ENCODE assay signal across 8 cellular contexts in genomic region chr16:4263504-4264436, GRCh38. TPM values are rescaled to one million over a fixed set of nuclear protein-coding genes. Genes with fewer than 3 reads are reported as not detected.
DNase-seq lines count a peak whose midpoint lies in the region; ATAC-seq and TF ChIP-seq lines count a peak whose summit lies in the region.

No MANE protein-coding gene starts in this region.

- no peaks in the 10 kb centered on the region for H3K4me1 ChIP-seq in DND-41 (ENCODE audit: insufficient read depth, low read length)
- H3K4me1 ChIP-seq in PC-3 (ENCODE audit: insufficient read depth, low read length), result no peaks in the 10 kb centered on the region
- H3K4me1 ChIP-seq in fibroblast of lung (ENCODE audit: control insufficient read depth, extremely low read depth, insufficient read depth, low read length), result peaks cover 13% of the 10 kb centered on the region

- no peaks in the 10 kb centered on the region for H3K27me3 ChIP-seq in DND-41 (ENCODE audit: insufficient read depth, low read length, poor library complexity)
- no peaks in the 10 kb centered on the region for H3K27me3 ChIP-seq in PC-3 (ENCODE audit: low read length)
- no peaks in the 10 kb centered on the region for H3K27me3 ChIP-seq in fibroblast of lung (ENCODE audit: control insufficient read depth, insufficient read depth, low read length)

- H3K27ac ChIP-seq in DND-41 (ENCODE audit: low read length) (no peak overlapping the region), PC-3 (ENCODE audit: low read length) (no peak overlapping the region), fibroblast of lung (ENCODE audit: insufficient read depth, low read length) (peak overlapping the region; percentile 79)

- CTCF ChIA-PET in PC-3 (lab: Charles Lee), result no interaction called here

- DNase-seq in DND-41 (no peak), PC-3 (no peak), fibroblast of lung (ENCODE audit: low read depth in 2 of 2) (peak; percentile 11 to 98), posterior vena cava (ENCODE audit: low spot score) (peak; percentile 92)

- H3K4me3 ChIP-seq in DND-41 (ENCODE audit: low read depth in 1 of 2, low read length in 2 of 2) (no peak overlapping the region), PC-3 (ENCODE audit: low read length) (no peak overlapping the region), fibroblast of lung (replicated peaks in 1 of 4; ENCODE audit: control extremely low read depth in 1 of 4, insufficient read depth in 1 of 4, low read depth in 3 of 4, low read length in 4 of 4) (peak overlapping the region in 1 of 4 experiments; percentile 28)

- H3K4me2 ChIP-seq in DND-41 (ENCODE audit: insufficient read depth, low read length) (no peak overlapping the region), PC-3 (ENCODE audit: low read length) (no peak overlapping the region), fibroblast of lung (ENCODE audit: extremely low read depth, insufficient read depth, low read length) (peak overlapping the region; percentile 80)

- H3K9ac ChIP-seq in DND-41 (ENCODE audit: low read depth, low read length) (no peak overlapping the region), PC-3 (ENCODE audit: low read length) (no peak overlapping the region), fibroblast of lung (ENCODE audit: insufficient read depth, low read length) (peak overlapping the region; percentile 48)

- peaks cover 67% of the 10 kb centered on the region for H3K36me3 ChIP-seq in DND-41 (ENCODE audit: insufficient read depth, low read length)
- H3K36me3 ChIP-seq in PC-3 (ENCODE audit: low read depth, low read length), result peaks cover 11% of the 10 kb centered on the region; the same call in 1 of the 2 replicates
- peaks cover 10% of the 10 kb centered on the region for H3K36me3 ChIP-seq in fibroblast of lung (ENCODE audit: control insufficient read depth, insufficient read depth, low read length)

- peaks cover 71% of the 10 kb centered on the region for H4K20me1 ChIP-seq in DND-41 (ENCODE audit: insufficient read depth, low read length)
- H4K20me1 ChIP-seq in PC-3 (ENCODE audit: low read length), result peaks cover 5% of the 10 kb centered on the region; the same call in 1 of the 2 replicates
- H4K20me1 ChIP-seq in fibroblast of lung (ENCODE audit: control insufficient read depth, extremely low read depth, insufficient read depth, low read length), result no peaks in the 10 kb centered on the region

- H3F3A ChIP-seq in PC-3 (ENCODE audit: low read length, unreplicated experiment), result no peaks in the 10 kb centered on the region

- TF ChIP-seq CTCF in DND-41 (IDR thresholded peaks at IDR 0.05; ENCODE audit: borderline replicate concordance, extremely low read depth, low read length, poor library complexity, severe bottlenecking) (no peak), PC-3 (conservative IDR thresholded peaks at IDR 0.05; ENCODE audit: low read depth, low read length) (no peak), fibroblast of lung (conservative IDR thresholded peaks at IDR 0.05 in 1 of 2, IDR thresholded peaks at IDR 0.05 in 1 of 2; ENCODE audit: low read depth in 1 of 2, low read length in 2 of 2) (no peak)

- peaks cover 65% of the 10 kb centered on the region for H3K79me2 ChIP-seq in DND-41 (ENCODE audit: insufficient read depth, low read length)
- H3K79me2 ChIP-seq in PC-3 (ENCODE audit: low read length), result peaks cover 60% of the 10 kb centered on the region
- H3K79me2 ChIP-seq in fibroblast of lung (ENCODE audit: control insufficient read depth, insufficient read depth, low read length), result peaks cover 4% of the 10 kb centered on the region

- POLR2A ChIA-PET in PC-3 (lab: Charles Lee; ENCODE audit: unreplicated experiment), result no interaction called here

- peak; percentile 29; the same call in 1 of the 3 replicates for ATAC-seq in DND-41 (ENCODE audit: insufficient read depth, low read depth)
- ATAC-seq in PC-3, result peak; percentile 49; the same call in 1 of the 2 replicates
- ATAC-seq in HG02840 (IDR thresholded peaks at IDR 0.05; ENCODE audit: low FRiP score, unreplicated experiment), result no peak
- no peak for ATAC-seq in HG03520 (IDR thresholded peaks at IDR 0.05; ENCODE audit: unreplicated experiment)
- no peak for ATAC-seq in HG03095 (IDR thresholded peaks at IDR 0.05; ENCODE audit: unreplicated experiment)
- ATAC-seq in GM18502 (IDR thresholded peaks at IDR 0.05; ENCODE audit: poor library complexity, unreplicated experiment), result no peak

- H3K9me2 ChIP-seq in PC-3 (replicated peaks; ENCODE audit: low read length), result no peaks in the 10 kb centered on the region

- H3K9me3 ChIP-seq in DND-41 (ENCODE audit: insufficient read depth, low read length, severe bottlenecking), result no peaks in the 10 kb centered on the region
- H3K9me3 ChIP-seq in PC-3 (ENCODE audit: low read length), result no peaks in the 10 kb centered on the region
- no peaks in the 10 kb centered on the region for H3K9me3 ChIP-seq in fibroblast of lung (ENCODE audit: control insufficient read depth, insufficient read depth, low read depth, low read length)

- intact Hi-C loops in PC-3 (cut with micrococcal nuclease), result no loop called here
- intact Hi-C loops in posterior vena cava (cut with DNase I), result loop anchor here in 1 of 2 donors (5.0 kb wide), 1 partner anchor 64 kb away; no protein-coding TSS in a partner anchor

- BruUV-seq in PC-3 (replicated peaks; lab: Mats Ljungman, UMichigan), result no TSS peak

- H2AFZ ChIP-seq in DND-41 (ENCODE audit: low read depth, low read length) (no peak overlapping the region), PC-3 (ENCODE audit: low read length) (no peak overlapping the region), fibroblast of lung (ENCODE audit: low read length) (peak overlapping the region; percentile 30)

RNA-seq across cellular contexts. Expression of gene TFAP4, which starts 9.1 kb away (rescaled TPM):
- 35.7 and 38.1 TPM in 2 replicates for total RNA-seq in PC-3 (2014; rRNA removed)
- 8.2 and 8.9 TPM in 2 replicates for total RNA-seq in fibroblast of lung
- 3.5 and 6.6 TPM in 2 replicates for polyA plus RNA-seq in fibroblast of lung
- 6.8 and 9.5 TPM in 2 replicates for polyA plus RNA-seq in fibroblast of lung (2012)
- 7.0 and 9.8 TPM in 2 replicates for polyA minus RNA-seq in fibroblast of lung (ENCODE audit: low replicate concordance)
- 1 to 10 TPM; 4.0 to 5.4 TPM for total RNA-seq in posterior vena cava

RNA-seq across cellular contexts. Expression of gene SRL, which starts 21.9 kb away (rescaled TPM):
- total RNA-seq in PC-3 (2014; rRNA removed) (not detected in 2 replicates), fibroblast of lung (under 0.01 and 0.17 TPM in 2 replicates), posterior vena cava (1 to 10 TPM; 4.1 to 4.6 TPM)
- 0.07 TPM in 2 replicates for polyA plus RNA-seq in fibroblast of lung
- 0.03 and 0.06 TPM in 2 replicates for polyA plus RNA-seq in fibroblast of lung (2012)
- not detected in 2 replicates for polyA minus RNA-seq in fibroblast of lung (ENCODE audit: low replicate concordance)

RNA-seq across cellular contexts. Expression of gene GLIS2, which starts 52.1 kb away (rescaled TPM):
- total RNA-seq in PC-3 (2014; rRNA removed), result 2.1 and 5.9 TPM in 2 replicates
- 2.6 and 4.0 TPM in 2 replicates for total RNA-seq in fibroblast of lung
- 5.6 and 6.0 TPM in 2 replicates for polyA plus RNA-seq in fibroblast of lung
- polyA plus RNA-seq in fibroblast of lung (2012), result 18.6 and 23.8 TPM in 2 replicates
- polyA minus RNA-seq in fibroblast of lung (ENCODE audit: low replicate concordance), result 23.4 and 23.6 TPM in 2 replicates
- 10 to 100 TPM; 35.6 to 49.0 TPM for total RNA-seq in posterior vena cava

Comparison
In these comparisons a context has a peak if more than half of its experiments do, and no peak if none do; other contexts are left out.
1. ATAC-seq: peak in DND-41 (single experiment) and PC-3 (single experiment); none in HG02840 (single experiment), HG03520 (single experiment), HG03095 (single experiment) and GM18502 (single experiment).
2. DNase-seq: peak in fibroblast of lung (2 of 2) and posterior vena cava (single experiment); none in DND-41 (single experiment) and PC-3 (single experiment).